14 cellular contexts compared by ENCODE assay signal in genomic region chr11:68569357-68569756, GRCh38.
A peak's percentile ranks its signal among the peaks of the same experiment; 100 is the strongest.
DNase-seq lines count a peak whose midpoint lies in the region; ATAC-seq and TF ChIP-seq lines count a peak whose summit lies in the region.
"Had no signal": no experiment of that assay in that cellular context is flagged by ENCODE, and none has a peak within 500 bp of the region (broad histone marks: within the 10 kb centered on the region; RNA-seq: fewer than 3 reads in every experiment).

No MANE protein-coding gene starts in this region.

- TF ChIP-seq CTCF in dorsolateral prefrontal cortex (IDR thresholded peaks at IDR 0.05 in 54 of 56, conservative IDR thresholded peaks at IDR 0.05 in 2 of 56; ENCODE audit: low read depth in 1 of 56, partially characterized antibody in 56 of 56), result no peak

- peaks cover 74% of the 10 kb centered on the region for H3K36me3 Mint-ChIP-seq in activated naive CD8-positive, alpha-beta T cell treated with anti-CD3 and anti-CD28 coated beads, Interleukin-2, amount 50 U/mL, for 24 hours (ENCODE audit: low read depth)

- intact Hi-C loops in dorsolateral prefrontal cortex (cut with DNase I), result no loop called here
- intact Hi-C loops in posterior vena cava (cut with DNase I), result no loop called here

- H3K27ac ChIP-seq in dorsolateral prefrontal cortex, result no peak overlapping the region
- H3K27ac ChIP-seq: right atrium auricular region had no signal

- ATAC-seq in stimulated activated naive CD8-positive, alpha-beta T cell treated with anti-CD3 and anti-CD28 coated beads, Interleukin-15, amount 100 ng/mL, for 72 hours, result peak; percentile 91
- no peak for ATAC-seq in stimulated activated naive CD8-positive, alpha-beta T cell treated with anti-CD3 and anti-CD28 coated beads, Interleukin-15, Interleukin-2, amounts not matched to agents 100 U/mL and 50 U/mL, for 24 hours
- peak; percentile 48 for ATAC-seq in GM21786 (IDR thresholded peaks at IDR 0.05; ENCODE audit: unreplicated experiment)
- ATAC-seq in activated naive CD8-positive, alpha-beta T cell treated with anti-CD3 and anti-CD28 coated beads, Interleukin-2, amount 50 U/mL, for 24 hours, result peak; percentile 43
- ATAC-seq: HCT116 had no signal

- no peak overlapping the region for H3K27ac Mint-ChIP-seq in stimulated activated naive CD8-positive, alpha-beta T cell treated with anti-CD3 and anti-CD28 coated beads, Interleukin-15, amount 100 ng/mL, for 72 hours
- H3K27ac Mint-ChIP-seq in activated naive CD8-positive, alpha-beta T cell treated with anti-CD3 and anti-CD28 coated beads, Interleukin-2, amount 50 U/mL, for 24 hours, result no peak overlapping the region

- no peak overlapping the region for H3K4me3 ChIP-seq in dorsolateral prefrontal cortex
- H3K4me3 ChIP-seq: right atrium auricular region had no signal

- DNase-seq in stimulated activated naive CD8-positive, alpha-beta T cell treated with anti-CD3 and anti-CD28 coated beads, Interleukin-15, amount 100 ng/mL, for 72 hours, result no peak
- no peak for DNase-seq in stimulated activated naive CD8-positive, alpha-beta T cell treated with anti-CD3 and anti-CD28 coated beads, Interleukin-15, Interleukin-2, amounts not matched to agents 100 U/mL and 50 U/mL, for 24 hours
- DNase-seq in activated naive CD8-positive, alpha-beta T cell treated with anti-CD3 and anti-CD28 coated beads, Interleukin-2, amount 50 U/mL, for 24 hours, result no peak
- DNase-seq in dorsolateral prefrontal cortex, result no peak
- no peak for DNase-seq in posterior vena cava (ENCODE audit: low spot score)
- no peak for DNase-seq in NCI-H82 treated with DMSO at 0.1 percent for 48 hours (lab: John Stamatoyannopoulos, UW; ENCODE audit: unreplicated experiment)
- no peak for DNase-seq in NCI-H1436 (lab: John Stamatoyannopoulos, UW)
- DNase-seq: activated CD8-positive, alpha-beta memory T cell treated with anti-CD3 and anti-CD28 coated beads for 24 hours; anterior cingulate cortex; Kasumi-1; NCI-H146 had no signal

- H3K4me1 Mint-ChIP-seq in stimulated activated naive CD8-positive, alpha-beta T cell treated with anti-CD3 and anti-CD28 coated beads, Interleukin-15, amount 100 ng/mL, for 72 hours, result peaks cover 56% of the 10 kb centered on the region
- H3K4me1 Mint-ChIP-seq in activated naive CD8-positive, alpha-beta T cell treated with anti-CD3 and anti-CD28 coated beads, Interleukin-2, amount 50 U/mL, for 24 hours, result peaks cover 32% of the 10 kb centered on the region

- no peaks in the 10 kb centered on the region for H3K27me3 ChIP-seq in dorsolateral prefrontal cortex
- H3K27me3 ChIP-seq: right atrium auricular region had no signal

- no peaks in the 10 kb centered on the region for H3K27me3 Mint-ChIP-seq in stimulated activated naive CD8-positive, alpha-beta T cell treated with anti-CD3 and anti-CD28 coated beads, Interleukin-15, amount 100 ng/mL, for 72 hours
- no peaks in the 10 kb centered on the region for H3K27me3 Mint-ChIP-seq in activated naive CD8-positive, alpha-beta T cell treated with anti-CD3 and anti-CD28 coated beads, Interleukin-2, amount 50 U/mL, for 24 hours

- no peak overlapping the region for H3K4me3 Mint-ChIP-seq in stimulated activated naive CD8-positive, alpha-beta T cell treated with anti-CD3 and anti-CD28 coated beads, Interleukin-15, amount 100 ng/mL, for 72 hours
- no peak overlapping the region for H3K4me3 Mint-ChIP-seq in activated naive CD8-positive, alpha-beta T cell treated with anti-CD3 and anti-CD28 coated beads, Interleukin-2, amount 50 U/mL, for 24 hours

- H3K9me3 Mint-ChIP-seq in stimulated activated naive CD8-positive, alpha-beta T cell treated with anti-CD3 and anti-CD28 coated beads, Interleukin-15, amount 100 ng/mL, for 72 hours, result no peaks in the 10 kb centered on the region
- H3K9me3 Mint-ChIP-seq in activated naive CD8-positive, alpha-beta T cell treated with anti-CD3 and anti-CD28 coated beads, Interleukin-2, amount 50 U/mL, for 24 hours, result no peaks in the 10 kb centered on the region
